In the genomic region with DNA sequence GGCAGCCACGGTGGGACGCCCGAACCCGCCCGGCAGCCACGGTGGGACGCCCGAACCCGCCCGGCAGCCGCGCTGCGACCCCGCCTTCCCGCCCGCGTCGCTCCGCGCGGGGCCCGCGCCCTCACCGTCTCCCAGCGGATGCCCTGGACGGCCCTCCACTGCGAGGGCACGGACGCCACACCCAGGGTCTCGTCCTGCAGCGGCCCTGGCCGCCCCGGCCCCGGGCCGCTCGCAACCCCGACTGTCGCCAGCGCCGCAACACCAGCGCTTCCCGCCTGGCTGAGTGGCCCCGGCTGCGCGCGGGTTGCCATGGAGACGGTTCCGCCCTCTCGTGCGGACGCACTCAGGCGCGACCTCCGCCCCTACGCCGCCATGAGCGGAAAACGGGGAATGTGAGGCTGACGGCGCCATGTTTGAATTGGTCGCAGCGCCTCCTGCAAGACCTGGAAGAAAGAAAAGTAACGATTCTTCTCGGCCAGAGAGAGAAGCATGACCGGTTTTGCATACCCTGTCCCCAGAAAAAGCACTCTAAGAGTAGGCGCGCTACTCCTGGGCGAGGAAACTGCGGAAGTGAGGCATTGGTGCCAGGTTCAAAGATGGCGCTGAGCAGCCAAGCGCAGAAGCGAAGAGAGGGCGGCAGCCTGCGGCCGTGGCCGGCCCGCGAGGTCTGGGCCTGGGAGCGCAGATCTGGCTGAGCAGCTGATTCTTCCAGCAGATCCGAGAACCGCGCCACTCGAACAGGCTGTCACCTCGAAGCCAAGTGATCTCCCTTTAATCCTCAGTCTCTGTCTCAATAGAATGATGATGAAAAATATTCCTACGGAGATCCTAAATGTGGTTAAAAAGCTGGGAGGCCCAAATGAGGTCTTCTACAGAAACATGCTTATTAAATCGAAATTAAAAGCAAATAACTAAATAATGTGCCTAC, we compare ENCODE assay signal across 8 cellular contexts. TPM values are rescaled to one million over a fixed set of nuclear protein-coding genes. Genes with fewer than 3 reads are reported as not detected.
DNase-seq lines count a peak whose midpoint lies in the region; ATAC-seq and TF ChIP-seq lines count a peak whose summit lies in the region.

Gene DYNC2I2 (minus strand): TSS at position 432 of the 928 bp plus-strand sequence. CDS start 121 bp downstream, at position 311.

- peak within 1 kb of the TSS; percentile 99 for H4K8ac ChIP-seq in trophoblast cell (ENCODE audit: low read depth, low read length)

- H3K4me3 Mint-ChIP-seq in activated naive CD8-positive, alpha-beta T cell treated with anti-CD3 and anti-CD28 coated beads, Interleukin-2, amount 50 U/mL, for 24 hours: peak within 1 kb of the TSS; percentile 86

- H3K27me3 ChIP-seq in trophoblast cell (ENCODE audit: insufficient read depth, low read length): no peaks in the 10 kb centered on the region
- H3K27me3 ChIP-seq in tibial nerve: no peaks in the 10 kb centered on the region

- peaks cover 5% of the 10 kb centered on the region for H3K79me2 ChIP-seq in trophoblast cell (ENCODE audit: control insufficient read depth, insufficient read depth, low read length, poor library complexity)

- no CpG with 5 or more reads among the region's 86 CpGs for WGBS in trophoblast cell (ENCODE audit: extremely low coverage, insufficient coverage, insufficient read length)
- 1% methylated on average over 82 to 84 of the region's 86 CpGs for WGBS in tibial nerve, 2 donors

- peak; percentile 66 for DNase-seq in GM12864 (ENCODE audit: low read depth)
- peak; percentile 85 to 98 (median 97) for DNase-seq in NCI-H1417 (lab: John Stamatoyannopoulos, UW)
- DNase-seq in SW480 (ENCODE audit: low spot score): peak; percentile 89
- DNase-seq in activated naive CD8-positive, alpha-beta T cell treated with anti-CD3 and anti-CD28 coated beads, Interleukin-2, amount 50 U/mL, for 24 hours: peak; percentile 97
- peak; percentile 99 for DNase-seq in cardiac septum (ENCODE audit: low spot score)
- peak; percentile 94 to 98 for DNase-seq in trophoblast cell
- peak; percentile 91 to 93 for DNase-seq in tibial nerve (ENCODE audit: low spot score in 2 of 2)

- peak within 1 kb of the TSS; percentile 97 for H2AFZ ChIP-seq in trophoblast cell (ENCODE audit: insufficient read depth, low read length, poor library complexity)

- H2BK120ac ChIP-seq in trophoblast cell (ENCODE audit: insufficient read depth, low read length, poor library complexity): peak within 1 kb of the TSS; percentile 99

- H2BK12ac ChIP-seq in trophoblast cell (ENCODE audit: low read length): no peak within 1 kb of the TSS

- peak in 1 of 2 donors; percentile 56 for TF ChIP-seq POLR2A in tibial nerve (IDR thresholded peaks at IDR 0.05)

- H3K36me3 Mint-ChIP-seq in activated naive CD8-positive, alpha-beta T cell treated with anti-CD3 and anti-CD28 coated beads, Interleukin-2, amount 50 U/mL, for 24 hours (ENCODE audit: low read depth): no peaks in the 10 kb centered on the region

- H2AK5ac ChIP-seq in trophoblast cell (ENCODE audit: low read length): no peak within 1 kb of the TSS

- H3K9me3 ChIP-seq in trophoblast cell (ENCODE audit: insufficient read depth, low read depth, low read length) (peaks cover 2% of the 10 kb centered on the region), tibial nerve (no peaks in the 10 kb centered on the region)

- H3K4ac ChIP-seq in trophoblast cell (ENCODE audit: low read depth, low read length): peak within 1 kb of the TSS; percentile 85

- H3K4me2 ChIP-seq in trophoblast cell (ENCODE audit: low read length): peak within 1 kb of the TSS; percentile 92

- no peak within 1 kb of the TSS for H3K23ac ChIP-seq in trophoblast cell (ENCODE audit: low read length)

- peak; percentile 83 to 92 for TF ChIP-seq EP300 in tibial nerve (IDR thresholded peaks at IDR 0.05)

- H3K27me3 Mint-ChIP-seq in activated naive CD8-positive, alpha-beta T cell treated with anti-CD3 and anti-CD28 coated beads, Interleukin-2, amount 50 U/mL, for 24 hours: no peaks in the 10 kb centered on the region

- H3K79me1 ChIP-seq in trophoblast cell (ENCODE audit: low read length): peaks cover 6% of the 10 kb centered on the region

- H3K4me1 ChIP-seq in trophoblast cell (ENCODE audit: control insufficient read depth in 1 of 2, insufficient read depth in 2 of 2, low read length in 2 of 2): no peaks in the 10 kb centered on the region
- H3K4me1 ChIP-seq in tibial nerve: peaks cover 0 to 18% (median 3%) of the 10 kb centered on the region in 4 donors

- TF ChIP-seq CTCF in GM12864 (IDR thresholded peaks at IDR 0.05; ENCODE audit: low read depth, low read length, missing control alignments) (no peak), tibial nerve (IDR thresholded peaks at IDR 0.05) (peak in 2 of 5 experiments; percentile 10 to 41)

- H3K27ac ChIP-seq in trophoblast cell (ENCODE audit: low read depth, low read length) (peak within 1 kb of the TSS; percentile 99), tibial nerve (peak within 1 kb of the TSS; percentile 94 to 97 (median 97))

- H3K4me1 Mint-ChIP-seq in activated naive CD8-positive, alpha-beta T cell treated with anti-CD3 and anti-CD28 coated beads, Interleukin-2, amount 50 U/mL, for 24 hours: peaks cover 7% of the 10 kb centered on the region

- peak within 1 kb of the TSS; percentile 99 for H2BK5ac ChIP-seq in trophoblast cell (ENCODE audit: low read depth, low read length, poor library complexity)

- ATAC-seq in HG02678 (IDR thresholded peaks at IDR 0.05; ENCODE audit: unreplicated experiment): peak; percentile 64
- ATAC-seq in activated naive CD8-positive, alpha-beta T cell treated with anti-CD3 and anti-CD28 coated beads, Interleukin-2, amount 50 U/mL, for 24 hours: peak; percentile 97

- H3K36me3 ChIP-seq in trophoblast cell (ENCODE audit: control insufficient read depth in 1 of 2, insufficient read depth in 2 of 2, low read length in 2 of 2) (no peaks in the 10 kb centered on the region), tibial nerve (no peaks in the 10 kb centered on the region)

- H3K27ac Mint-ChIP-seq in activated naive CD8-positive, alpha-beta T cell treated with anti-CD3 and anti-CD28 coated beads, Interleukin-2, amount 50 U/mL, for 24 hours: peak within 1 kb of the TSS; percentile 100

- H3K18ac ChIP-seq in trophoblast cell (ENCODE audit: low read length): peak within 1 kb of the TSS; percentile 97

- peak within 1 kb of the TSS; percentile 97 for H3K4me3 ChIP-seq in GM12864 (ENCODE audit: low read depth, low read length)
- H3K4me3 ChIP-seq in trophoblast cell (ENCODE audit: low read depth, low read length): peak within 1 kb of the TSS; percentile 93
- peak within 1 kb of the TSS; percentile 38 to 83 (median 72) for H3K4me3 ChIP-seq in tibial nerve

- H3K14ac ChIP-seq in trophoblast cell (ENCODE audit: low read length): peak within 1 kb of the TSS; percentile 98

- no peaks in the 10 kb centered on the region for H3K9me3 Mint-ChIP-seq in activated naive CD8-positive, alpha-beta T cell treated with anti-CD3 and anti-CD28 coated beads, Interleukin-2, amount 50 U/mL, for 24 hours

- peak within 1 kb of the TSS; percentile 99 for H4K91ac ChIP-seq in trophoblast cell (ENCODE audit: low read depth, low read length)

- H4K12ac ChIP-seq in trophoblast cell (ENCODE audit: low read depth, low read length): peak within 1 kb of the TSS; percentile 97

- intact Hi-C loops in cardiac septum (cut with DNase I): loop anchor here (2.0 kb wide), 1 partner anchor 32 kb away; the partner anchor contains the start of gene SET

- H3K9ac ChIP-seq in trophoblast cell (ENCODE audit: low read length): peak within 1 kb of the TSS; percentile 99

RNA-seq across cellular contexts. Expression of gene DYNC2I2, which starts in this region (rescaled TPM):
- 29.6 TPM for total RNA-seq in cardiac septum
- polyA plus RNA-seq in trophoblast cell (2013): 19.9 and 21.1 TPM in 2 replicates
- 100 to 1,000 TPM in 3 of 4 donors, 10 to 100 TPM in 1; 53.8 to 117 (median 111) TPM for total RNA-seq in tibial nerve

Comparison
In these comparisons a context has a peak if more than half of its experiments do, and no peak if none do; other contexts are left out.
1. Peak in every context shown above with its lines: DNase-seq, ATAC-seq, H3K4me3 ChIP-seq and H3K27ac ChIP-seq.